14 cellular contexts compared by ENCODE assay signal in genomic region chr12:106582264-106582591, GRCh38. TPM values are rescaled to one million over a fixed set of nuclear protein-coding genes. Genes with fewer than 3 reads are reported as not detected.
DNase-seq lines count a peak whose midpoint lies in the region; ATAC-seq, FAIRE-seq and TF ChIP-seq lines count a peak whose summit lies in the region.
"Had no signal": no experiment of that assay in that cellular context is flagged by ENCODE, and none has a peak within 500 bp of the region (broad histone marks: within the 10 kb centered on the region; RNA-seq: fewer than 3 reads in every experiment).

No MANE protein-coding gene starts in this region.

- intact Hi-C loops in CD4-positive, alpha-beta memory T cell (cut with micrococcal nuclease), result no loop called here

- no peak overlapping the region for H3K4me3 ChIP-seq in CD4-positive, alpha-beta memory T cell (ENCODE audit: low read length in 2 of 2)
- H3K4me3 ChIP-seq in H7 (ENCODE audit: insufficient read depth, low read depth, low read length), result peak overlapping the region; percentile 45

- peaks cover 56 to 60% of the 10 kb centered on the region in 2 donors for H3K27me3 Mint-ChIP-seq in CD4-positive, alpha-beta memory T cell
- H3K27me3 Mint-ChIP-seq in chondrocyte (ENCODE audit: low read depth), result peaks cover 82% of the 10 kb centered on the region
- H3K27me3 Mint-ChIP-seq in naive thymus-derived CD8-positive, alpha-beta T cell, result peaks cover 31 to 91% (median 74%) of the 10 kb centered on the region in 5 donors
- H3K27me3 Mint-ChIP-seq in activated CD4-positive, alpha-beta memory T cell treated with anti-CD3 and anti-CD28 coated beads, Interleukin-2, amount 10 ng/mL, durations not matched to agents 7 days and 5 days, result peaks cover 84% of the 10 kb centered on the region

- no peak for TF ChIP-seq CTCF in chondrocyte (IDR thresholded peaks at IDR 0.05)
- no peak for TF ChIP-seq CTCF in D721Med (IDR thresholded peaks at IDR 0.05; ENCODE audit: insufficient read depth, missing control alignments)

- no peak for ATAC-seq in naive thymus-derived CD8-positive, alpha-beta T cell
- ATAC-seq in GM21526 (IDR thresholded peaks at IDR 0.05; ENCODE audit: low FRiP score, unreplicated experiment), result no peak

- no peaks in the 10 kb centered on the region for H3K9me3 Mint-ChIP-seq in CD4-positive, alpha-beta memory T cell
- no peaks in the 10 kb centered on the region for H3K9me3 Mint-ChIP-seq in chondrocyte (ENCODE audit: low read depth)
- no peaks in the 10 kb centered on the region for H3K9me3 Mint-ChIP-seq in naive thymus-derived CD8-positive, alpha-beta T cell
- no peaks in the 10 kb centered on the region for H3K9me3 Mint-ChIP-seq in activated CD4-positive, alpha-beta memory T cell treated with anti-CD3 and anti-CD28 coated beads, Interleukin-2, amount 10 ng/mL, durations not matched to agents 7 days and 5 days

- no peaks in the 10 kb centered on the region for H3K36me3 Mint-ChIP-seq in CD4-positive, alpha-beta memory T cell
- H3K36me3 Mint-ChIP-seq in chondrocyte (ENCODE audit: low read depth), result no peaks in the 10 kb centered on the region
- peaks cover 0 to 5% (median 3%) of the 10 kb centered on the region in 3 donors for H3K36me3 Mint-ChIP-seq in naive thymus-derived CD8-positive, alpha-beta T cell
- H3K36me3 Mint-ChIP-seq in activated CD4-positive, alpha-beta memory T cell treated with anti-CD3 and anti-CD28 coated beads, Interleukin-2, amount 10 ng/mL, durations not matched to agents 7 days and 5 days (ENCODE audit: low read depth), result peaks cover 2% of the 10 kb centered on the region

- peak overlapping the region in 7 of 8 donors; percentile 47 to 85 (median 68) for H3K4me3 Mint-ChIP-seq in CD4-positive, alpha-beta memory T cell
- H3K4me3 Mint-ChIP-seq in chondrocyte (ENCODE audit: unreplicated experiment), result peak overlapping the region; percentile 47
- H3K4me3 Mint-ChIP-seq in naive thymus-derived CD8-positive, alpha-beta T cell, result peak overlapping the region; percentile 51 to 88 (median 72)
- H3K4me3 Mint-ChIP-seq in activated CD4-positive, alpha-beta memory T cell treated with anti-CD3 and anti-CD28 coated beads, Interleukin-2, amount 10 ng/mL, durations not matched to agents 7 days and 5 days, result no peak overlapping the region

- POLR2A ChIA-PET in CD4-positive, alpha-beta memory T cell (lab: Charles Lee; ENCODE audit: partially characterized antibody), result no interaction called here
- POLR2A ChIA-PET in naive thymus-derived CD8-positive, alpha-beta T cell (lab: Charles Lee), result no interaction called here
- POLR2A ChIA-PET in activated CD4-positive, alpha-beta memory T cell treated with anti-CD3 and anti-CD28 coated beads, Interleukin-2, amount 10 ng/mL, durations not matched to agents 7 days and 5 days (lab: Charles Lee), result no interaction called here

- H3K4me1 ChIP-seq in CD4-positive, alpha-beta memory T cell (ENCODE audit: insufficient read depth, low read length), result peaks cover 17% of the 10 kb centered on the region

- peaks cover 37% of the 10 kb centered on the region for H3K27me3 ChIP-seq in CD4-positive, alpha-beta memory T cell (ENCODE audit: insufficient read depth, low read length)
- H3K27me3 ChIP-seq in H7 (ENCODE audit: control insufficient read depth, insufficient read depth, low read length), result peaks cover 83% of the 10 kb centered on the region

- no peaks in the 10 kb centered on the region for H3K36me3 ChIP-seq in CD4-positive, alpha-beta memory T cell (ENCODE audit: insufficient read depth, low read length)
- no peaks in the 10 kb centered on the region for H3K36me3 ChIP-seq in H7 (replicated peaks; ENCODE audit: control insufficient read depth, insufficient read depth, low read length)

- no peaks in the 10 kb centered on the region for H3K9me3 ChIP-seq in CD4-positive, alpha-beta memory T cell (ENCODE audit: control insufficient read depth in 1 of 2, low read length in 2 of 2)

- no peak for FAIRE-seq in D721Med (lab: Jason Lieb, UNC)
- FAIRE-seq: islet of Langerhans had no signal

- no peak overlapping the region for H3K27ac ChIP-seq in CD4-positive, alpha-beta memory T cell (ENCODE audit: low read depth, low read length)

- CTCF ChIA-PET in CD4-positive, alpha-beta memory T cell (lab: Charles Lee; ENCODE audit: partially characterized antibody), result no interaction called here
- CTCF ChIA-PET in activated CD4-positive, alpha-beta memory T cell treated with anti-CD3 and anti-CD28 coated beads, Interleukin-2, amount 10 ng/mL, durations not matched to agents 7 days and 5 days (lab: Charles Lee), result no interaction called here

- no peak for DNase-seq in CD4-positive, alpha-beta memory T cell
- DNase-seq in H7, result peak; percentile 75
- no peak for DNase-seq in chondrocyte (ENCODE audit: low spot score)
- peak in 1 of 10 donors; percentile 26 for DNase-seq in naive thymus-derived CD8-positive, alpha-beta T cell
- DNase-seq in activated CD4-positive, alpha-beta memory T cell treated with anti-CD3 and anti-CD28 coated beads, Interleukin-2, amount 10 ng/mL, durations not matched to agents 7 days and 5 days, result no peak
- no peak for DNase-seq in D721Med (ENCODE audit: insufficient read length, low spot score)
- no peak for DNase-seq in AG20443 (ENCODE audit: low spot score)
- DNase-seq: activated CD4-positive, alpha-beta T cell treated with anti-CD3 and anti-CD28 coated beads for 1 hour; activated effector memory CD4-positive, alpha-beta T cell treated with anti-CD3 and anti-CD28 coated beads, Interleukin-2, amount 50 U/mL, for 16 hours; cerebellar nuclear complex; GDM1; stimulated activated CD4-positive, alpha-beta T cell treated with anti-CD3 and anti-CD28 coated beads, Interleukin-4, amount 100 ng/mL, for 4 hours had no signal

- H3K27ac Mint-ChIP-seq in CD4-positive, alpha-beta memory T cell, result no peak overlapping the region
- H3K27ac Mint-ChIP-seq in chondrocyte (ENCODE audit: unreplicated experiment), result no peak overlapping the region
- no peak overlapping the region for H3K27ac Mint-ChIP-seq in naive thymus-derived CD8-positive, alpha-beta T cell
- no peak overlapping the region for H3K27ac Mint-ChIP-seq in activated CD4-positive, alpha-beta memory T cell treated with anti-CD3 and anti-CD28 coated beads, Interleukin-2, amount 10 ng/mL, durations not matched to agents 7 days and 5 days

- peaks cover 15 to 51% (median 31%) of the 10 kb centered on the region in 4 donors for H3K4me1 Mint-ChIP-seq in CD4-positive, alpha-beta memory T cell
- H3K4me1 Mint-ChIP-seq in chondrocyte (ENCODE audit: low read depth), result peaks cover 46% of the 10 kb centered on the region
- peaks cover 16 to 49% (median 37%) of the 10 kb centered on the region in 4 donors for H3K4me1 Mint-ChIP-seq in naive thymus-derived CD8-positive, alpha-beta T cell
- peaks cover 27% of the 10 kb centered on the region for H3K4me1 Mint-ChIP-seq in activated CD4-positive, alpha-beta memory T cell treated with anti-CD3 and anti-CD28 coated beads, Interleukin-2, amount 10 ng/mL, durations not matched to agents 7 days and 5 days

RNA-seq across cellular contexts. Expression of gene RFX4, which starts 0.6 kb away (rescaled TPM):
- total RNA-seq in CD4-positive, alpha-beta memory T cell, result not detected
- not detected for polyA plus RNA-seq in CD4-positive, alpha-beta memory T cell
- total RNA-seq in H7 (2014; rRNA removed; shearing (Covaris generic)), result 0.83 and 1.1 TPM in 2 replicates
- not detected in 3 replicates for total RNA-seq in chondrocyte
- total RNA-seq in naive thymus-derived CD8-positive, alpha-beta T cell, result not detected
- polyA plus RNA-seq in naive thymus-derived CD8-positive, alpha-beta T cell, result not detected
- not detected for total RNA-seq in activated CD4-positive, alpha-beta memory T cell treated with anti-CD3 and anti-CD28 coated beads, Interleukin-2, amount 10 ng/mL, durations not matched to agents 7 days and 5 days
